In the genomic region with DNA sequence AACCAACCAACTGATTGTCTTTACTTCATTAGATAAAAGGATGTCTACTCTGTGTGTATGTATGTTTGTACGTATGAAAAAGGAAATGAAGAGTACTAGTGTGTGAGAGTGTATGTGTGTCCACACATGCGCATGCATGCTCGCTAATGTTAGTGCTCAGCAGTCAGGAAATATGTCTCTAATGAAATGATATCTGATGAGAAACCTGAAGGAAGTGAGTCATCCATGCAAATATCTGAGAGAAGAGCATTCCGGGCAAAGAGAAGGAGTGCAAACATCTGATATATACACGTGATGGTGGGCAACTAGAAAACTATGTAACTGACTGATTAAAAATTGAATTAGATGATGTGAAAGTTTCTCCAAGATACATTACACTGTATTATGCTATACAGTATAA, we compare ENCODE assay signal across 1 cellular context.
A peak's percentile ranks its signal among the peaks of the same experiment; 100 is the strongest.
TF ChIP-seq lines count a peak whose summit lies in the region.

No MANE protein-coding gene starts in this region.

TF ChIP-seq in IMR-90, 13 proteins besides CTCF, POLR2A, EP300 and RAD21 (continued from another document):
- TF ChIP-seq BHLHE40 (IDR thresholded peaks at IDR 0.05; ENCODE audit: low read depth, low read length) (peak; percentile 79), MAFK (IDR thresholded peaks at IDR 0.05; ENCODE audit: low read depth, low read length) (no peak)
